8 cellular contexts compared by ENCODE assay signal in the genomic region with DNA sequence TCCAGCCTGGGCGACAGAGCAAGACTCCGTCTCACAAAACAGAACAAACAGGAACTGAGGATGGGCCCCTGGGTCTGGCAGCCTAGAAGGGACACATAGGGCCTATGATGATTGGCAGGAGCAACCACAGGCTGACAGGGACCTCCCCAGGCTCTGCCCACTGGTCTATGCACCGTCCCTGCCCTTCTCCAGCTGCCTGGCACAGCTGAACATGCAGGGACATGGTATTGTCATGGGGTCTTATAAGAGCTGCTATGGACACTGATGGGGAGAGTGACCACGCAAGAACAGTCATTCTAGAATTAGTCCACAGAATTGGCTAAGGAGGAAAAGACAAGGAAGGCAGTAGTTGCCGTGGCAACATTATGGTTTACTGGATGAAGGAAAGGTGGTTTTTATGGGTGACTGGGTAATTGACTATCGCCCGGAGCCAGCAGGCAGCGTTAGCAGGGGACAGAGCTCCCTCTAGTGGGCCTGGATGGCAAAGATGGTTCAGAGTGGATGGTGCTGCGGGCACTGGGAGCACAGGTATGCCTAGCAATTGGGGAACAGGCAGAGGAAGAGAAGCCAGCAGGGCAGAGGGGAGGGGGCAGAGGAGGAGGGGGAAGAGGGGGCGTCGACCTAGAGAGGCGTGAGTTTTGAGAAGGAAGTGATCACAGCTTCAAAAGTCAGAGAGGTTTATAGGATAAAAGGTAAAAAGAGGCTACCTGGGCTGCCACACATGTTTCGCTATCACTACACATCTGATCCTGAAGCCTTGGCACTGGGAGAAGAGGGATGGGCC.
DNase-seq lines count a peak whose midpoint lies in the region; ATAC-seq and TF ChIP-seq lines count a peak whose summit lies in the region.

No MANE protein-coding gene starts in this region.

- H3K27ac ChIP-seq in VCaP = no peak overlapping the region

- peak; percentile 71 for ATAC-seq in HG03097 (IDR thresholded peaks at IDR 0.05; ENCODE audit: low FRiP score, unreplicated experiment)

- DNase-seq in NCI-H524 (lab: John Stamatoyannopoulos, UW) (peak; percentile 57 to 61), NCI-H524 treated with DMSO at 0.1 percent for 48 hours (lab: John Stamatoyannopoulos, UW) (no peak), NCI-H2227 treated with DMSO at 0.1 percent for 48 hours (lab: John Stamatoyannopoulos, UW) (peak; percentile 89), T47D (ENCODE audit: low read depth in 1 of 2, low spot score in 1 of 2) (peak; percentile 49 to 77), kidney glomerular epithelial cell (lab: John Stamatoyannopoulos, UW) (peak; percentile 91)
- DNase-seq in stimulated activated CD4-positive, alpha-beta T cell treated with anti-CD3 and anti-CD28 coated beads, Interleukin-4, amount 100 ng/mL, for 1 hour = peak; percentile 83

- in situ Hi-C loops in T47D (cut with HindIII; ENCODE audit: low pct_unique_long_range_greater_than_20kb, low sequenced_read_pairs) = no loop called here

- peak; percentile 98 for TF ChIP-seq CTCF in VCaP (conservative IDR thresholded peaks at IDR 0.05)
